ENCODE assay signal across 22 cellular contexts in genomic region chr7:48118041-48118440, GRCh38. TPM values are rescaled to one million over a fixed set of nuclear protein-coding genes. Genes with fewer than 3 reads are reported as not detected.
"Had no signal": no experiment of that assay in that cellular context is flagged by ENCODE, and none has a peak within 500 bp of the region (broad histone marks: within the 10 kb centered on the region; RNA-seq: fewer than 3 reads in every experiment).

No MANE protein-coding gene starts in this region.

- H3K27me3 ChIP-seq: gastroesophageal sphincter had no signal

- H3K27ac ChIP-seq: coronary artery, gastroesophageal sphincter, left ventricle myocardium inferior, lower lobe of right lung, parathyroid adenoma, prostate gland, skin epidermis had no signal

- H3K4me1 ChIP-seq: left ventricle myocardium inferior, lower lobe of right lung, parathyroid adenoma, prostate gland had no signal

- H3K4me3 ChIP-seq: coronary artery, gastroesophageal sphincter, left ventricle myocardium inferior, lower lobe of right lung, prostate gland, skin epidermis had no signal

- H3K9me3 ChIP-seq: gastroesophageal sphincter, lower lobe of right lung, prostate gland had no signal

- H3K9ac ChIP-seq: parathyroid adenoma had no signal

- H2AFZ ChIP-seq: parathyroid adenoma had no signal

- H3K79me2 ChIP-seq: parathyroid adenoma had no signal

- DNase-seq: effector CD4-positive, alpha-beta T cell; endodermal cell; erythroblast; foreskin fibroblast; glutamatergic neuron; immature natural killer cell; left ventricle myocardium inferior; lower lobe of right lung; midbrain; occipital lobe; stimulated activated CD4-positive, alpha-beta T cell treated with anti-CD3 and anti-CD28 coated beads, Interleukin-2, amount 100 ng/mL, for 24 hours; stimulated activated CD4-positive, alpha-beta T cell treated with anti-CD3 and anti-CD28 coated beads, Interleukin-4, amount 100 ng/mL, for 4 hours; stimulated activated naive CD4-positive, alpha-beta T cell treated with Interleukin-2 at 50 U/mL for 16 hours; trophoblast cell had no signal

- ATAC-seq: gastroesophageal sphincter; lower lobe of right lung; natural killer cell treated with Interleukin-12 subunit alpha and Interleukin-12 subunit beta and Interleukin-15 and Interleukin-18, amount 100 ng/mL, for 72 hours; sciatic nerve had no signal

- H3K36me3 ChIP-seq: gastroesophageal sphincter, left ventricle myocardium inferior, lower lobe of right lung had no signal

RNA-seq across cellular contexts. Expression of gene ABCA13, which starts 53.2 kb away (rescaled TPM):
- total RNA-seq: dermis microvascular lymphatic vessel endothelial cell; left ventricle myocardium inferior; natural killer cell treated with Interleukin-12 subunit alpha and Interleukin-12 subunit beta and Interleukin-15 and Interleukin-18, amount 100 ng/mL, for 72 hours had no signal
- polyA plus RNA-seq: immature natural killer cell had no signal
